8 cellular contexts compared by ENCODE assay signal in genomic region chr3:23917904-23918303, GRCh38. TPM values are rescaled to one million over a fixed set of nuclear protein-coding genes. Genes with fewer than 3 reads are reported as not detected.
DNase-seq lines count a peak whose midpoint lies in the region; ATAC-seq, FAIRE-seq and TF ChIP-seq lines count a peak whose summit lies in the region.
"Not testable (repeated sequence)": the region's sequence is repeated elsewhere in the genome, so short reads cannot be mapped to it uniquely, and the experiment has no call there.

No MANE protein-coding gene starts in this region.

- TF ChIP-seq CTCF in BE2C (IDR thresholded peaks at IDR 0.05; ENCODE audit: low read depth, low read length); astrocyte (IDR thresholded peaks at IDR 0.05; ENCODE audit: insufficient read depth, low read depth, low read length); kidney epithelial cell (IDR thresholded peaks at IDR 0.05; ENCODE audit: insufficient read depth, low read length, poor library complexity, severe bottlenecking); neural crest cell (conservative IDR thresholded peaks at IDR 0.05): not testable (repeated sequence)

- peak overlapping the region; percentile 98 for H3K27ac Mint-ChIP-seq in T-helper 17 cell
- H3K27ac Mint-ChIP-seq in astrocyte (ENCODE audit: unreplicated experiment), result peak overlapping the region; percentile 97
- peak overlapping the region; percentile 99 for H3K27ac Mint-ChIP-seq in neural crest cell (ENCODE audit: unreplicated experiment)
- peak overlapping the region; percentile 99 to 100 for H3K27ac Mint-ChIP-seq in stimulated activated naive CD8-positive, alpha-beta T cell treated with anti-CD3 and anti-CD28 coated beads, Interleukin-15, amount 100 ng/mL, for 72 hours

- H3K4me3 ChIP-seq in BE2C (ENCODE audit: low read depth, low read length) (peak overlapping the region; percentile 88), HUES6 (ENCODE audit: low read depth, low read length) (peak overlapping the region; percentile 90), astrocyte (ENCODE audit: insufficient read depth, low read depth, low read length) (peak overlapping the region; percentile 98), kidney epithelial cell (ENCODE audit: low read depth, low read length) (peak overlapping the region; percentile 77)

- peak overlapping the region; percentile 97 for H3K9ac ChIP-seq in HUES6 (ENCODE audit: low read length)
- peak overlapping the region; percentile 93 for H3K9ac ChIP-seq in astrocyte (ENCODE audit: low read length)

- not testable (repeated sequence) for H3K27me3 Mint-ChIP-seq in T-helper 17 cell; astrocyte (ENCODE audit: low read depth, unreplicated experiment); neural crest cell (ENCODE audit: low read depth); stimulated activated naive CD8-positive, alpha-beta T cell treated with anti-CD3 and anti-CD28 coated beads, Interleukin-15, amount 100 ng/mL, for 72 hours

- H3K36me3 ChIP-seq in BE2C, result peaks cover 37% of the 10 kb centered on the region
- H3K36me3 ChIP-seq in HUES6 (ENCODE audit: control insufficient read depth, insufficient read depth, low read length), result peaks cover 38% of the 10 kb centered on the region
- peaks cover 26% of the 10 kb centered on the region for H3K36me3 ChIP-seq in astrocyte (ENCODE audit: insufficient read depth, low read length)
- H3K36me3 ChIP-seq in kidney epithelial cell (ENCODE audit: control insufficient read depth, insufficient read depth, low read length), result not testable (repeated sequence)

- not testable (repeated sequence) for DNase-seq in BE2C; T-helper 17 cell; astrocyte (ENCODE audit: low read depth); epithelial cell of prostate (ENCODE audit: low read depth, low spot score); kidney epithelial cell (ENCODE audit: low read depth); neural crest cell (ENCODE audit: low read depth, low spot score); stimulated activated naive CD8-positive, alpha-beta T cell treated with anti-CD3 and anti-CD28 coated beads, Interleukin-15, amount 100 ng/mL, for 72 hours

- H3K4me1 Mint-ChIP-seq in T-helper 17 cell (peaks cover 37% of the 10 kb centered on the region), astrocyte (ENCODE audit: low read depth, unreplicated experiment) (peaks cover 31% of the 10 kb centered on the region), neural crest cell (peaks cover 63% of the 10 kb centered on the region)
- peaks cover 51% of the 10 kb centered on the region for H3K4me1 Mint-ChIP-seq in stimulated activated naive CD8-positive, alpha-beta T cell treated with anti-CD3 and anti-CD28 coated beads, Interleukin-15, amount 100 ng/mL, for 72 hours

- H3K27ac ChIP-seq in HUES6 (ENCODE audit: low read depth, low read length), result peak overlapping the region; percentile 96
- peak overlapping the region; percentile 87 for H3K27ac ChIP-seq in astrocyte (ENCODE audit: low read depth, low read length)
- peak overlapping the region; percentile 87 for H3K27ac ChIP-seq in epithelial cell of prostate

- H3K79me2 ChIP-seq in astrocyte (ENCODE audit: insufficient read depth, low read length), result peaks cover 56% of the 10 kb centered on the region

- H2AFZ ChIP-seq in astrocyte (ENCODE audit: low read depth, low read length), result not testable (repeated sequence)

- H3K9me3 ChIP-seq in BE2C; HUES6 (ENCODE audit: control insufficient read depth, insufficient read depth, low read depth, low read length); T-helper 17 cell (ENCODE audit: control insufficient read depth, low read length, poor library complexity, severe bottlenecking); astrocyte (ENCODE audit: insufficient read depth, low read depth, low read length): not testable (repeated sequence)

- H3K36me3 Mint-ChIP-seq in T-helper 17 cell (ENCODE audit: low read depth), result not testable (repeated sequence)
- peaks cover 32% of the 10 kb centered on the region for H3K36me3 Mint-ChIP-seq in astrocyte (ENCODE audit: low read depth, unreplicated experiment)
- peaks cover 40% of the 10 kb centered on the region for H3K36me3 Mint-ChIP-seq in neural crest cell (ENCODE audit: low read depth)

- H4K20me1 ChIP-seq in astrocyte (ENCODE audit: insufficient read depth, low read length), result peaks cover 50% of the 10 kb centered on the region

- not testable (repeated sequence) for FAIRE-seq in astrocyte (lab: Jason Lieb, UNC)

- H3K4me3 Mint-ChIP-seq in T-helper 17 cell, result peak overlapping the region; percentile 98
- H3K4me3 Mint-ChIP-seq in astrocyte (ENCODE audit: unreplicated experiment), result peak overlapping the region; percentile 99
- peak overlapping the region; percentile 100 for H3K4me3 Mint-ChIP-seq in neural crest cell
- H3K4me3 Mint-ChIP-seq in stimulated activated naive CD8-positive, alpha-beta T cell treated with anti-CD3 and anti-CD28 coated beads, Interleukin-15, amount 100 ng/mL, for 72 hours, result peak overlapping the region; percentile 96 to 98

- not testable (repeated sequence) for H3K27me3 ChIP-seq in BE2C; HUES6 (ENCODE audit: control insufficient read depth, insufficient read depth, low read length); astrocyte (ENCODE audit: insufficient read depth, low read length); kidney epithelial cell (ENCODE audit: control insufficient read depth, insufficient read depth, low read length)

- ATAC-seq in T-helper 17 cell; stimulated activated naive CD8-positive, alpha-beta T cell treated with anti-CD3 and anti-CD28 coated beads, Interleukin-15, amount 100 ng/mL, for 72 hours: not testable (repeated sequence)

- not testable (repeated sequence) for H3K4me1 ChIP-seq in BE2C; astrocyte (ENCODE audit: insufficient read depth, low read length)
- H3K4me1 ChIP-seq in HUES6 (ENCODE audit: control insufficient read depth, insufficient read depth, low read length), result peaks cover 11% of the 10 kb centered on the region

- peak overlapping the region; percentile 94 for H3K4me2 ChIP-seq in astrocyte (ENCODE audit: low read length)

- H3K9me3 Mint-ChIP-seq in astrocyte (ENCODE audit: unreplicated experiment); neural crest cell; stimulated activated naive CD8-positive, alpha-beta T cell treated with anti-CD3 and anti-CD28 coated beads, Interleukin-15, amount 100 ng/mL, for 72 hours: not testable (repeated sequence)

RNA-seq across cellular contexts. Expression of gene RPL15, which starts 1.0 kb away (rescaled TPM):
- polyA plus RNA-seq in BE2C (2012; ENCODE audit: insufficient read depth, insufficient read length, low read depth), result 821 TPM
- total RNA-seq in T-helper 17 cell (1,000 to 10,000 TPM; 1,887 to 2,036 TPM), astrocyte (1,579 and 1,629 TPM in 2 replicates), kidney epithelial cell (3,479 and 3,843 TPM in 2 replicates), neural crest cell (2,019 and 2,075 TPM in 2 replicates)

RNA-seq across cellular contexts. Expression of gene NKIRAS1, which starts 1.1 kb away (rescaled TPM):
- polyA plus RNA-seq in BE2C (2012; ENCODE audit: insufficient read depth, insufficient read length, low read depth), result 5.8 TPM
- 1 to 10 TPM; 2.6 to 2.7 TPM for total RNA-seq in T-helper 17 cell
- total RNA-seq in astrocyte, result 10.7 and 11.0 TPM in 2 replicates
- 7.1 and 10.3 TPM in 2 replicates for total RNA-seq in kidney epithelial cell
- 8.8 and 9.7 TPM in 2 replicates for total RNA-seq in neural crest cell

RNA-seq across cellular contexts. Expression of gene NR1D2, which starts 27.2 kb away (rescaled TPM):
- polyA plus RNA-seq in BE2C (2012; ENCODE audit: insufficient read depth, insufficient read length, low read depth), result 7.8 TPM
- 100 to 1,000 TPM; 132 to 171 TPM for total RNA-seq in T-helper 17 cell
- 19.2 and 20.7 TPM in 2 replicates for total RNA-seq in astrocyte
- 13.6 and 16.1 TPM in 2 replicates for total RNA-seq in kidney epithelial cell
- 8.6 and 10.0 TPM in 2 replicates for total RNA-seq in neural crest cell
